Comparison of ENCODE assay signal across 1 cellular context in the genomic region with DNA sequence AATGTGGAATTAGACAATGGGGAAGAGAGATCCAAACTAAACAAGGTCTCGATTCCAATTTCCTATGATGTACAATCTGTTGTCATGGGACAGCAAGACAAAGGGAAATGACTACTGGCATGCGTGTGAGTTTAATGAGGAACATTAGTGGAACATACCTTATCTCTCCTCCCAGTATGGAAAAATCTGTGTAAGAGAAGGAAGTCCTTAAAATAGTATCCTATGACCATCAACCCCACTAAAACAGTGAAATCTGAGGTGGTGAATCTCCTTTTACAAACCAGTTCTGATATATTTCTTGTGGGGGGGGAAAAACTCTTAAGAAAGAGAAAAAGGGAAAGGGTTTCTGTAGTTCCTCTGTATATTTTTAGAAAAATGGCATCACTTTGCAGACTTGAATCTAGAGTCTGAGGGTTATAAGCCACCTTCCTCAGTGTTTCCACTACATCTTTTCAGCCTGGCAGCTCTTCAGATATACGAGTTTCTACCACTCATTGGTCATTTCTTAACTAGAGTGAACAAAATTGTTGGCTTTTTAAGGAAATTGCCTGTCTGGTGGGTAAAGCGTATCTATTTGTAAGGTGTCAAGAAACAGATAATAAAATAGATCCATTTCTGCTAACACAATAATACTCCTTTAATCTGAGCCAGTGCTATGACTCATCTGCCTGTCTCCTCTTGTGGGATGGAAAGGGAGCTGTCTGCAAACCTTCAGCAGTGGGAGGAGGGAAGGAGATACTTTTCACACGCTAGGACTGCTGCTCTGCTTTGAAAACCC.
TF ChIP-seq lines count a peak whose summit lies in the region.

No MANE protein-coding gene starts in this region.

TF ChIP-seq in endothelial cell of umbilical vein, 7 proteins besides CTCF, POLR2A, EP300 and RAD21 (continued from another document):
- no peak for TF ChIP-seq EZH2 (IDR thresholded peaks at IDR 0.05; ENCODE audit: borderline replicate concordance, low read depth, low read length, severe bottlenecking)
- TF ChIP-seq GATA2 (IDR thresholded peaks at IDR 0.05; ENCODE audit: insufficient read depth, insufficient read length, low read depth, low read length), result peak; percentile 96
- TF ChIP-seq FOS (IDR thresholded peaks at IDR 0.05; ENCODE audit: borderline replicate concordance, insufficient read depth, low read length), result peak; percentile 86
- TF ChIP-seq POLR2AphosphoS5 (IDR thresholded peaks at IDR 0.05; ENCODE audit: insufficient read depth, low read depth, low read length), result peak; percentile 63
- TF ChIP-seq MYC (IDR thresholded peaks at IDR 0.05; ENCODE audit: low read depth, low read length), result no peak
TF ChIP-seq in endothelial cell of umbilical vein: peak in this region for 4.
